8 cellular contexts compared by ENCODE assay signal in genomic region chr10:98446656-98447221, GRCh38. TPM values are rescaled to one million over a fixed set of nuclear protein-coding genes. Genes with fewer than 3 reads are reported as not detected.
DNase-seq lines count a peak whose midpoint lies in the region; ATAC-seq and TF ChIP-seq lines count a peak whose summit lies in the region.

HPS1 (minus strand) TSS chr10:98446935; CDS start chr10:98443240, 3,695 bp downstream.

- ATAC-seq in GM18870 (IDR thresholded peaks at IDR 0.05; ENCODE audit: unreplicated experiment) (peak; percentile 68), HG03103 (IDR thresholded peaks at IDR 0.05; ENCODE audit: low read depth, unreplicated experiment) (peak; percentile 83)

- TF ChIP-seq CTCF in AG09319 (IDR thresholded peaks at IDR 0.05; ENCODE audit: low read depth, low read length) (no peak), epithelial cell of esophagus (IDR thresholded peaks at IDR 0.05; ENCODE audit: insufficient read depth, low read depth, low read length, missing control alignments) (no peak)

- DNase-seq in AG09319 (ENCODE audit: extremely low read depth, low read depth) (peak; percentile 39), NOMO-1 (lab: John Stamatoyannopoulos, UW; ENCODE audit: unreplicated experiment in 2 of 2) (peak; percentile 56 to 66), epithelial cell of esophagus (ENCODE audit: low read depth) (peak; percentile 65), mucosa of gallbladder (ENCODE audit: low spot score) (peak; percentile 83)
- DNase-seq in activated CD8-positive, alpha-beta memory T cell treated with anti-CD3 and anti-CD28 coated beads, Interleukin-2, amount 50 U/mL, for 48 hours = peak; percentile 93
- peak; percentile 81 for DNase-seq in stimulated activated CD8-positive, alpha-beta memory T cell treated with anti-CD3 and anti-CD28 coated beads, Interleukin-4, amount 100 ng/mL, for 24 hours (ENCODE audit: low read depth)

- peak within 1 kb of the TSS; percentile 86 for H3K4me3 ChIP-seq in epithelial cell of esophagus (ENCODE audit: low read length)

RNA-seq across cellular contexts. Expression of gene HPS1, which starts in this region (rescaled TPM):
- total RNA-seq in mucosa of gallbladder = 83.2 TPM

Comparison
In these comparisons a context has a peak if more than half of its experiments do, and no peak if none do; other contexts are left out.
1. Peak in every context shown above with its lines: DNase-seq, ATAC-seq and H3K4me3 ChIP-seq.
2. DNase-seq: peak in every context shown above with its lines; median percentile 93 in activated CD8-positive, alpha-beta memory T cell treated with anti-CD3 and anti-CD28 coated beads, Interleukin-2, amount 50 U/mL, for 48 hours; 83 in mucosa of gallbladder; 81 in stimulated activated CD8-positive, alpha-beta memory T cell treated with anti-CD3 and anti-CD28 coated beads, Interleukin-4, amount 100 ng/mL, for 24 hours; 65 in epithelial cell of esophagus; 61 in NOMO-1; 39 in AG09319.